8 cellular contexts compared by ENCODE assay signal in the genomic region with DNA sequence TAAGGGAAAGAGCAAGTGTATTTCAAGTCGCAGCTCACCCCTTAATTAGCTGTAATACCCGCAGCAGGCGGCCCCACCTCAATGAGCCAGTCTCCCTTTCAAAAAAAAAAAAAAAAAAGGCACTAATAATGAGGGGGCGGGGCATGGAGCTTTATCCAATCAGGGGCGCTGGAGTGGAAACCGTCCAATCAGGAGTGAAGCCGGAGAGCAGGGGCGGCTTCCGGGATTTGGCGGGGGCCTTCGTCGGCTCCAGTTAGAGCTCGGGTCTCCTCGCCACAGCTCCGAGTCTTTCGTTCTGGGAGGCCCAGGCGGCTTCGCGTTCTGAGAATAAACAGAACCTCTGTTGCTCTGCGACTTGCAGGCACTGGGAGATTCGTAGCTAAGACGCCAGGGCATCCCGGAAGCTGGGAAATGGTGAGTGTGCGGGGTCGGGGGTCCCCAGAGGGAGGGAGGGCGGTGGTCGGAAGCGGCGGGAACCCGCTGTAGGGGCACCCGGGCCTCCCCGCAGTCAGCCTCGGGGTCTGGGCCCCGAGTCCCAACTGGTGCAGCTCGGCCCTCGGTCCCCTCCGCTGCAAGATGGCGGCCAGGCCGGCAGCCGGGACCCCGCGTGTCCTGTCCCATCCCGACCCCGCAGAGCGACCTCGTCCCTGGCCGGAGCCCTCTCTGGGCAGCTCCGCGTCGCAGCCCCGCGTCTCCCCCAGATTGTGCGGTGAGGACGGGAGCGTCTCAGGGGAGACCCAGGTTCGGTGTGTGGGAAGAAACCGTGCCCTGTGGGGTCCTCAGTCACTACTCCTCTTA. TPM values are rescaled to one million over a fixed set of nuclear protein-coding genes. Genes with fewer than 3 reads are reported as not detected.
DNase-seq lines count a peak whose midpoint lies in the region; ATAC-seq and TF ChIP-seq lines count a peak whose summit lies in the region.

TSS of gene ZNF267 (plus strand) at position 252 of the 798 bp plus-strand sequence. CDS start at position 412, 160 bp downstream.

- peak; percentile 93 for DNase-seq in COR-L47 (lab: John Stamatoyannopoulos, UW)
- DNase-seq in activated T-cell treated with anti-CD3 and anti-CD28 coated beads for 24 hours (ENCODE audit: low read depth): peak; percentile 92
- peak; percentile 92 for DNase-seq in epithelial cell of esophagus (ENCODE audit: low read depth)
- DNase-seq in mucosa of gallbladder (ENCODE audit: low spot score): peak; percentile 97
- DNase-seq in stimulated activated CD8-positive, alpha-beta memory T cell treated with anti-CD3 and anti-CD28 coated beads, Interleukin-4, amount 100 ng/mL, for 4 hours (ENCODE audit: low read depth in 2 of 2, low spot score in 1 of 2): peak; percentile 88

- no peaks in the 10 kb centered on the region for H3K4me1 ChIP-seq in HUES6 (ENCODE audit: control insufficient read depth, insufficient read depth, low read length)
- H3K4me1 ChIP-seq in OCI-LY1 (ENCODE audit: insufficient read depth, low read length, severe bottlenecking): peaks cover 33% of the 10 kb centered on the region

- peaks cover 11% of the 10 kb centered on the region for H3K36me3 ChIP-seq in HUES6 (ENCODE audit: control insufficient read depth, insufficient read depth, low read length)
- H3K36me3 ChIP-seq in OCI-LY1 (ENCODE audit: insufficient read depth, low read length): peaks cover 41% of the 10 kb centered on the region

- ATAC-seq in GM21381 (IDR thresholded peaks at IDR 0.05; ENCODE audit: unreplicated experiment): peak; percentile 42

- H3K27ac ChIP-seq in HUES6 (ENCODE audit: low read depth, low read length) (peak within 1 kb of the TSS; percentile 93), OCI-LY1 (ENCODE audit: low read depth, low read length, poor library complexity, severe bottlenecking) (peak within 1 kb of the TSS; percentile 83)

- no peaks in the 10 kb centered on the region for H3K9me2 ChIP-seq in OCI-LY1 (ENCODE audit: low read depth, low read length)

- no peaks in the 10 kb centered on the region for H4K20me1 ChIP-seq in OCI-LY1 (ENCODE audit: insufficient read depth, low read length)

- H3K79me2 ChIP-seq in OCI-LY1 (ENCODE audit: insufficient read depth, low read length): peaks cover 51% of the 10 kb centered on the region

- peak within 1 kb of the TSS; percentile 95 for H3K9ac ChIP-seq in HUES6 (ENCODE audit: low read length)
- peak within 1 kb of the TSS; percentile 98 for H3K9ac ChIP-seq in OCI-LY1 (ENCODE audit: low read length)

- peaks cover 2% of the 10 kb centered on the region; the same call in 1 of the 2 replicates for H3K9me3 ChIP-seq in HUES6 (ENCODE audit: control insufficient read depth, insufficient read depth, low read depth, low read length)
- peaks cover 17% of the 10 kb centered on the region for H3K9me3 ChIP-seq in OCI-LY1 (ENCODE audit: low read length)

- TF ChIP-seq CTCF in OCI-LY1 (IDR thresholded peaks at IDR 0.05; ENCODE audit: low read length): no peak
- no peak for TF ChIP-seq CTCF in epithelial cell of esophagus (IDR thresholded peaks at IDR 0.05; ENCODE audit: insufficient read depth, low read depth, low read length, missing control alignments)

- peak within 1 kb of the TSS; percentile 95 for H3K4me2 ChIP-seq in OCI-LY1 (ENCODE audit: low read length)

- H3K27me3 ChIP-seq in HUES6 (ENCODE audit: control insufficient read depth, insufficient read depth, low read length): peaks cover 8% of the 10 kb centered on the region; the same call in 1 of the 2 replicates
- no peaks in the 10 kb centered on the region for H3K27me3 ChIP-seq in OCI-LY1 (ENCODE audit: insufficient read depth, low read length)

- peak within 1 kb of the TSS; percentile 83 for H3K4me3 ChIP-seq in HUES6 (ENCODE audit: low read depth, low read length)
- peak within 1 kb of the TSS; percentile 80 for H3K4me3 ChIP-seq in OCI-LY1 (ENCODE audit: low read depth, low read length, poor library complexity, severe bottlenecking)
- peak within 1 kb of the TSS; percentile 96 for H3K4me3 ChIP-seq in epithelial cell of esophagus (ENCODE audit: low read length)

- H3F3A ChIP-seq in OCI-LY1 (ENCODE audit: insufficient read depth, low read length): peaks cover 5% of the 10 kb centered on the region; the same call in 1 of the 2 replicates

- H2AFZ ChIP-seq in OCI-LY1 (ENCODE audit: low read length): peak within 1 kb of the TSS; percentile 67

RNA-seq across cellular contexts. Expression of gene ZNF267, which starts in this region (rescaled TPM):
- 15.8 TPM for total RNA-seq in mucosa of gallbladder

Comparison
In these comparisons a context has a peak if more than half of its experiments do, and no peak if none do; other contexts are left out.
1. Peak in every context shown above with its lines: DNase-seq, ATAC-seq, H3K4me3 ChIP-seq and H3K27ac ChIP-seq.